8 cellular contexts compared by ENCODE assay signal in the genomic region with DNA sequence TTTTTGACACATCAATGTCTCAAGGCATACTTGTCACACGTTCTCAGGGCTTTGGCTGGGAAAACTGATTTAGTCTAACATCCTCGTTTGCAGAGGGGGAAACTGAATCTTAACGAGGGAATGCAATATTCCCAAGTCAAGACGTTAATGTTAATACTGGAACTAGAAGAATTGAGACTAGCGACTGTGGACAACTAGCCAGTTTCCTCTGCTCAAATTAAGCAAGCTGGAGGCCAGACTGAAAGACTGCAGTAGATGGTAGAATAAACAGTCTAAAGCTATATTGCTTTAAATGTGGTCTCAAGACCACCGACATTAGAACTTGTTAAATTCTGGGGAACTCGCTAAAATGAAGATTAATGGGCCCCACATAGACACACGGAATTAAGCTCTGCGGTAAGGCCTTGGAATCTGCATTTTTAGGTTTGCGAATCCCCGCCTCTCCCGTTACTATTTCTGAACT. TPM values are rescaled to one million over a fixed set of nuclear protein-coding genes. Genes with fewer than 3 reads are reported as not detected.
DNase-seq lines count a peak whose midpoint lies in the region; ATAC-seq, FAIRE-seq and TF ChIP-seq lines count a peak whose summit lies in the region.

No MANE protein-coding gene starts in this region.

- H3K9me3 ChIP-seq in keratinocyte (ENCODE audit: control insufficient read depth, low read depth, low read length) = no peaks in the 10 kb centered on the region

- peak overlapping the region; percentile 71 for H3K4me2 ChIP-seq in keratinocyte (ENCODE audit: control insufficient read depth, extremely low read depth, insufficient read depth, low read depth, low read length)

- peak overlapping the region; percentile 92 for H2AFZ ChIP-seq in keratinocyte (ENCODE audit: control insufficient read depth, low read length)

- no peaks in the 10 kb centered on the region for H4K20me1 ChIP-seq in keratinocyte (ENCODE audit: control insufficient read depth, extremely low read depth, insufficient read depth, low read length)

- peak overlapping the region; percentile 98 for H3K27ac Mint-ChIP-seq in activated naive CD8-positive, alpha-beta T cell treated with anti-CD3 and anti-CD28 coated beads, Interleukin-2, amount 50 U/mL, for 24 hours

- H3K4me1 ChIP-seq in keratinocyte (ENCODE audit: control insufficient read depth, extremely low read depth, insufficient read depth, low read length) = peaks cover 17% of the 10 kb centered on the region

- H3K9ac ChIP-seq in keratinocyte (ENCODE audit: control insufficient read depth, extremely low read depth, insufficient read depth, low read length) = peak overlapping the region; percentile 90

- H3K27me3 Mint-ChIP-seq in activated naive CD8-positive, alpha-beta T cell treated with anti-CD3 and anti-CD28 coated beads, Interleukin-2, amount 50 U/mL, for 24 hours = no peaks in the 10 kb centered on the region

- H3K4me3 Mint-ChIP-seq in activated naive CD8-positive, alpha-beta T cell treated with anti-CD3 and anti-CD28 coated beads, Interleukin-2, amount 50 U/mL, for 24 hours = peak overlapping the region; percentile 100

- H3K36me3 ChIP-seq in keratinocyte (ENCODE audit: control insufficient read depth in 2 of 2, extremely low read depth in 1 of 2, insufficient read depth in 2 of 2, low read length in 2 of 2) = peaks cover 2 to 25% of the 10 kb centered on the region in 2 experiments

- peaks cover 51% of the 10 kb centered on the region for H3K4me1 Mint-ChIP-seq in activated naive CD8-positive, alpha-beta T cell treated with anti-CD3 and anti-CD28 coated beads, Interleukin-2, amount 50 U/mL, for 24 hours

- FAIRE-seq in keratinocyte (lab: Jason Lieb, UNC) = no peak

- H3K27me3 ChIP-seq in keratinocyte (ENCODE audit: control insufficient read depth, extremely low read depth, insufficient read depth, low read length) = no peaks in the 10 kb centered on the region

- peaks cover 35% of the 10 kb centered on the region for H3K79me2 ChIP-seq in keratinocyte (ENCODE audit: control insufficient read depth, insufficient read depth, low read length)

- no peak for TF ChIP-seq CTCF in keratinocyte (optimal IDR thresholded peaks at IDR 0.05 in 1 of 3, IDR thresholded peaks at IDR 0.05 in 1 of 3, conservative IDR thresholded peaks at IDR 0.05 in 1 of 3; ENCODE audit: extremely low read depth in 1 of 3, insufficient read depth in 2 of 3, low read length in 3 of 3)

- H3K27ac ChIP-seq in keratinocyte (ENCODE audit: control insufficient read depth, insufficient read depth, low read length) = peak overlapping the region; percentile 91

- H3K9me1 ChIP-seq in keratinocyte (ENCODE audit: control insufficient read depth, extremely low read depth, insufficient read depth, low read length) = no peaks in the 10 kb centered on the region

- peaks cover 34% of the 10 kb centered on the region for H3K36me3 Mint-ChIP-seq in activated naive CD8-positive, alpha-beta T cell treated with anti-CD3 and anti-CD28 coated beads, Interleukin-2, amount 50 U/mL, for 24 hours (ENCODE audit: low read depth)

- ATAC-seq in GM18867 (IDR thresholded peaks at IDR 0.05; ENCODE audit: unreplicated experiment) (peak; percentile 3), HG03095 (IDR thresholded peaks at IDR 0.05; ENCODE audit: unreplicated experiment) (peak; percentile 0)
- ATAC-seq in activated naive CD8-positive, alpha-beta T cell treated with anti-CD3 and anti-CD28 coated beads, Interleukin-2, amount 50 U/mL, for 24 hours = no peak

- dilution Hi-C loops in keratinocyte (cut with MboI; ENCODE audit: extremely low pct_ligation_motif_present, low sequenced_read_pairs) = no loop called here

- H3K9me3 Mint-ChIP-seq in activated naive CD8-positive, alpha-beta T cell treated with anti-CD3 and anti-CD28 coated beads, Interleukin-2, amount 50 U/mL, for 24 hours = no peaks in the 10 kb centered on the region

- DNase-seq in activated naive CD8-positive, alpha-beta T cell treated with anti-CD3 and anti-CD28 coated beads, Interleukin-2, amount 50 U/mL, for 24 hours = no peak
- DNase-seq in keratinocyte (ENCODE audit: low read depth, low spot score) (no peak), superior temporal gyrus (ENCODE audit: extremely low spot score) (peak; percentile 68), occipital lobe (lab: John Stamatoyannopoulos, UW) (no peak), HuH-7 (ENCODE audit: low spot score) (no peak), nucleus accumbens (lab: John Stamatoyannopoulos, UW) (no peak)

- H3K4me3 ChIP-seq in keratinocyte (ENCODE audit: control insufficient read depth in 2 of 3, extremely low read depth in 1 of 3, insufficient read depth in 2 of 3, low read depth in 1 of 3, low read length in 3 of 3) = peak overlapping the region; percentile 93 to 99 (median 98)

RNA-seq across cellular contexts. Expression of a gene that starts 0.6 kb away (rescaled TPM):
- 11.5 to 25.1 TPM (median 20.3 TPM) in 3 replicates for polyA plus RNA-seq in keratinocyte
- 78.9 TPM for polyA plus RNA-seq in keratinocyte (2011; ENCODE audit: low read depth)
- polyA plus RNA-seq in keratinocyte (2011; cell fraction: cytosol; rRNA removed) = 10.1 and 11.1 TPM in 2 replicates
- 8.7 and 11.6 TPM in 2 replicates for polyA plus RNA-seq in keratinocyte (2011; cell fraction: nucleus; rRNA removed)
- 18.0 and 34.5 TPM in 2 replicates for polyA plus RNA-seq in keratinocyte (2012; ENCODE audit: low replicate concordance)
- polyA minus RNA-seq in keratinocyte = 10.0 to 11.5 TPM (median 10.7 TPM) in 3 replicates
- polyA minus RNA-seq in keratinocyte (2011; cell fraction: cytosol; rRNA and poly(A)+ RNA removed) = 18.4 TPM
- polyA minus RNA-seq in keratinocyte (2011; cell fraction: nucleus; rRNA and poly(A)+ RNA removed) = 10.4 and 13.6 TPM in 2 replicates
- 53.0 TPM for total RNA-seq in occipital lobe

RNA-seq across cellular contexts. Expression of a gene that starts 49.8 kb away (rescaled TPM):
- polyA plus RNA-seq in keratinocyte = 11.0 to 25.4 TPM (median 15.9 TPM) in 3 replicates
- polyA plus RNA-seq in keratinocyte (2011; ENCODE audit: low read depth) = 4.2 TPM
- polyA plus RNA-seq in keratinocyte (2011; cell fraction: cytosol; rRNA removed) = 12.4 and 24.9 TPM in 2 replicates
- 11.6 and 16.8 TPM in 2 replicates for polyA plus RNA-seq in keratinocyte (2011; cell fraction: nucleus; rRNA removed)
- 10.8 and 13.6 TPM in 2 replicates for polyA plus RNA-seq in keratinocyte (2012; ENCODE audit: low replicate concordance)
- polyA minus RNA-seq in keratinocyte = 1.2 to 6.3 TPM (median 6.0 TPM) in 3 replicates
- 10.4 TPM for polyA minus RNA-seq in keratinocyte (2011; cell fraction: cytosol; rRNA and poly(A)+ RNA removed)
- 5.4 and 9.2 TPM in 2 replicates for polyA minus RNA-seq in keratinocyte (2011; cell fraction: nucleus; rRNA and poly(A)+ RNA removed)
- 60.4 TPM for total RNA-seq in occipital lobe
